In the genomic region with DNA sequence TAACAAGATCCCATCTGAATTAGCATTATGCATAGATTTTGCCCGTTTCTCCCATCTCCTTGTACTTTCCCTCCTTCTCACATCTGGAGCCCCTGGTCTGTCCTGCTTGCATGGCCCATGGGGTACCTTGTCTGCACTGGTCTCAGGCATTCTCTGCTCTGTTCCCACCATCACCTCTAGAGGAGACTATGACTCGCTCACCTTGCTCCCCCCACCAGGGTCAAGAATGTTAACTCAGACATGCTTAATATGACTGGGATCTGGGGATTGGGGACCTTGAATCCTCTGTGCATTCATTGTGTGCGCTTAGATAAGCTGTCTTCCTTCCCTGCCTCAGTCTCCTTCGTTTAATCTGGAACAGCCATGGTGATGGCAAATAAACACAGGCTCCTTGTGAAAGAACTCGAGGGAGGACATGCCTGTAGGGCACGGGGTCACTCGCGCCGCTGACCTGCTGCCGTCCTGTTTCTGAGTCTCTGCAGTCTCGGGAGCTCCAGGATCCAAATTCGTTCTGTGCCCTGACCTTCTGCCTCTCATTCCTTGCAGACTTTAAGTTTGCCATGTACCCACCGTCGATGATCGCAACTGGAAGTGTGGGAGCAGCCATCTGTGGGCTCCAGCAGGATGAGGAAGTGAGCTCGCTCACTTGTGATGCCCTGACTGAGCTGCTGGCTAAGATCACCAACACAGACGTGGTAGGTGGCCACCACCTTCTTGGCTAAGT, we compare ENCODE assay signal across 11 cellular contexts. TPM values are rescaled to one million over a fixed set of nuclear protein-coding genes. Genes with fewer than 3 reads are reported as not detected.
DNase-seq lines count a peak whose midpoint lies in the region; ATAC-seq and TF ChIP-seq lines count a peak whose summit lies in the region.
"Had no signal": no experiment of that assay in that cellular context is flagged by ENCODE, and none has a peak within 500 bp of the region (broad histone marks: within the 10 kb centered on the region; RNA-seq: fewer than 3 reads in every experiment).

No MANE protein-coding gene starts in this region.

- POLR2A ChIA-PET in naive thymus-derived CD8-positive, alpha-beta T cell (lab: Charles Lee): interaction anchor here (1.0 to 1.6 kb wide), 2 partner anchors 14 to 19 kb away, joined by 3 to 4 read pairs; no protein-coding TSS in a partner anchor

- CTCF ChIA-PET in Calu3 (lab: Charles Lee): interaction anchor here (0.5 kb wide), 1 partner anchor 405 kb away, joined by 3 read pairs; no protein-coding TSS in a partner anchor

- peaks cover 0 to 99% (median 12%) of the 10 kb centered on the region in 3 donors for H3K36me3 Mint-ChIP-seq in naive thymus-derived CD8-positive, alpha-beta T cell
- no peaks in the 10 kb centered on the region for H3K36me3 Mint-ChIP-seq in Calu3 (ENCODE audit: insufficient read depth, unreplicated experiment)

- no peaks in the 10 kb centered on the region for H3K27me3 Mint-ChIP-seq in naive thymus-derived CD8-positive, alpha-beta T cell
- H3K27me3 Mint-ChIP-seq in Calu3 (ENCODE audit: unreplicated experiment): peaks cover 100% of the 10 kb centered on the region

- H3K9me3 ChIP-seq in BLaER1 treated with 17β-estradiol and CSF1 and Interleukin-3, amounts not matched to agents 10 nM and 100 nM (replicated peaks in 1 of 11): no peaks in the 10 kb centered on the region
- H3K9me3 ChIP-seq in hepatocyte (ENCODE audit: low read depth): no peaks in the 10 kb centered on the region
- H3K9me3 ChIP-seq: body of pancreas had no signal

- H3K4me3 ChIP-seq in BLaER1 treated with 17β-estradiol and CSF1 and Interleukin-3, amounts not matched to agents 10 nM and 100 nM: peak overlapping the region in 1 of 10 experiments; percentile 34; a peak in 2 of 20 replicates
- H3K4me3 ChIP-seq in coronary artery (peak overlapping the region; percentile 24), hepatocyte (no peak overlapping the region)
- H3K4me3 ChIP-seq: body of pancreas had no signal

- BruUV-seq in Calu3 (replicated peaks; lab: Mats Ljungman, UMichigan): no TSS peak

- H3K4me3 Mint-ChIP-seq in naive thymus-derived CD8-positive, alpha-beta T cell: peak overlapping the region in 4 of 10 donors; percentile 0 to 72 (median 38)
- H3K4me3 Mint-ChIP-seq in Calu3 (ENCODE audit: low read depth, unreplicated experiment): no peak overlapping the region

- H3K27me3 ChIP-seq in BLaER1 treated with 17β-estradiol and CSF1 and Interleukin-3, amounts not matched to agents 10 nM and 100 nM: no peaks in the 10 kb centered on the region
- H3K27me3 ChIP-seq in hepatocyte: no peaks in the 10 kb centered on the region
- H3K27me3 ChIP-seq: body of pancreas had no signal

- peak overlapping the region; percentile 64 to 95 (median 88) for H3K27ac Mint-ChIP-seq in naive thymus-derived CD8-positive, alpha-beta T cell
- H3K27ac Mint-ChIP-seq in Calu3 (ENCODE audit: unreplicated experiment): no peak overlapping the region

- peaks cover 15 to 59% (median 37%) of the 10 kb centered on the region in 10 experiments for H3K4me1 ChIP-seq in BLaER1 treated with 17β-estradiol and CSF1 and Interleukin-3, amounts not matched to agents 10 nM and 100 nM
- H3K4me1 ChIP-seq in hepatocyte (ENCODE audit: insufficient read depth): peaks cover 3% of the 10 kb centered on the region

- peak overlapping the region in 5 of 11 experiments; percentile 65 to 79 (median 73); a peak in 7 of 22 replicates for H3K9ac ChIP-seq in BLaER1 treated with 17β-estradiol and CSF1 and Interleukin-3, amounts not matched to agents 10 nM and 100 nM

- peak overlapping the region; percentile 57 to 97 (median 86) for H3K4me2 ChIP-seq in BLaER1 treated with 17β-estradiol and CSF1 and Interleukin-3, amounts not matched to agents 10 nM and 100 nM
- H3K4me2 ChIP-seq in hepatocyte: no peak overlapping the region

- H3K4me1 Mint-ChIP-seq in naive thymus-derived CD8-positive, alpha-beta T cell: peaks cover 62 to 92% (median 91%) of the 10 kb centered on the region in 4 donors
- no peaks in the 10 kb centered on the region for H3K4me1 Mint-ChIP-seq in Calu3 (ENCODE audit: low read depth, unreplicated experiment)

- DNase-seq in MV-4-11 (lab: John Stamatoyannopoulos, UW) (peak; percentile 78), coronary artery (ENCODE audit: low spot score) (no peak), posterior vena cava (ENCODE audit: low spot score) (no peak), hepatocyte (ENCODE audit: low spot score) (no peak), Calu3 (no peak)
- DNase-seq in naive thymus-derived CD8-positive, alpha-beta T cell: no peak
- DNase-seq: body of pancreas, NCI-H2171, occipital lobe had no signal

- H4K20me1 ChIP-seq in BLaER1 treated with 17β-estradiol and CSF1 and Interleukin-3, amounts not matched to agents 10 nM and 100 nM: no peaks in the 10 kb centered on the region; a peak in 1 of 22 replicates
- peaks cover 99% of the 10 kb centered on the region for H4K20me1 ChIP-seq in hepatocyte (ENCODE audit: insufficient read depth, poor library complexity, severe bottlenecking)

- no peak overlapping the region for H2AFZ ChIP-seq in hepatocyte

- WGBS in hepatocyte (ENCODE audit: low lambda C conversion rate, missing lambda C conversion rate): 86% methylated on average over 17 of the region's 17 CpGs

- H3K9me3 Mint-ChIP-seq in naive thymus-derived CD8-positive, alpha-beta T cell: no peaks in the 10 kb centered on the region
- H3K9me3 Mint-ChIP-seq in Calu3 (ENCODE audit: low read depth, unreplicated experiment): no peaks in the 10 kb centered on the region

- TF ChIP-seq CTCF in coronary artery (IDR thresholded peaks at IDR 0.05): no peak
- no peak for TF ChIP-seq CTCF in hepatocyte (IDR thresholded peaks at IDR 0.05; ENCODE audit: poor library complexity)
- TF ChIP-seq CTCF in Calu3 (IDR thresholded peaks at IDR 0.05; ENCODE audit: unreplicated experiment): no peak

- no peak for ATAC-seq in naive thymus-derived CD8-positive, alpha-beta T cell
- ATAC-seq in GM21786 (IDR thresholded peaks at IDR 0.05; ENCODE audit: unreplicated experiment): no peak
- ATAC-seq: body of pancreas had no signal

- intact Hi-C loops in posterior vena cava (cut with DNase I) (loop anchor here in 1 of 2 donors (10.0 kb wide), 1 partner anchor 404 kb away; no protein-coding TSS in a partner anchor), Calu3 (cut with micrococcal nuclease; ENCODE audit: unreplicated experiment) (no loop called here)

- peak overlapping the region in 6 of 11 experiments; percentile 72 to 90 (median 78); a peak in 13 of 22 replicates for H3K27ac ChIP-seq in BLaER1 treated with 17β-estradiol and CSF1 and Interleukin-3, amounts not matched to agents 10 nM and 100 nM
- H3K27ac ChIP-seq in coronary artery (peak overlapping the region in 1 of 2 donors; percentile 67), hepatocyte (no peak overlapping the region)

- H3K9me2 ChIP-seq in hepatocyte (replicated peaks; ENCODE audit: insufficient read depth): no peaks in the 10 kb centered on the region

- peaks cover 98% of the 10 kb centered on the region for H3K79me2 ChIP-seq in hepatocyte

- no peaks in the 10 kb centered on the region for H3K36me3 ChIP-seq in BLaER1 treated with 17β-estradiol and CSF1 and Interleukin-3, amounts not matched to agents 10 nM and 100 nM
- H3K36me3 ChIP-seq in hepatocyte (replicated peaks; ENCODE audit: insufficient read depth, low read depth): no peaks in the 10 kb centered on the region

RNA-seq across cellular contexts. Expression of gene CCND2, which starts 14.9 kb away (rescaled TPM):
- total RNA-seq in naive thymus-derived CD8-positive, alpha-beta T cell: 10 to 100 TPM; 89.3 to 93.3 TPM
- polyA plus RNA-seq in naive thymus-derived CD8-positive, alpha-beta T cell: 10 to 100 TPM; 69.3 to 94.1 (median 84.9) TPM
- 100 to 1,000 TPM; 101 to 129 TPM for total RNA-seq in posterior vena cava
- total RNA-seq in hepatocyte: 232 and 250 TPM in 2 replicates
- 131 and 157 TPM in 2 replicates for polyA plus RNA-seq in hepatocyte
- 0.07 and 0.17 TPM in 2 replicates for total RNA-seq in Calu3 (2022)

RNA-seq across cellular contexts. Expression of gene TIGAR, which starts 32.6 kb away (rescaled TPM):
- 10 to 100 TPM; 10.6 to 14.0 TPM for total RNA-seq in naive thymus-derived CD8-positive, alpha-beta T cell
- 1 to 10 TPM; 2.1 to 4.2 (median 2.5) TPM for polyA plus RNA-seq in naive thymus-derived CD8-positive, alpha-beta T cell
- total RNA-seq in posterior vena cava: 10 to 100 TPM; 10.3 to 12.1 TPM
- 6.9 and 7.9 TPM in 2 replicates for total RNA-seq in hepatocyte
- polyA plus RNA-seq in hepatocyte: 9.8 and 12.3 TPM in 2 replicates
- 15.9 and 17.3 TPM in 2 replicates for total RNA-seq in Calu3 (2022)

Comparison
In these comparisons a context has a peak if more than half of its experiments do, and no peak if none do; other contexts are left out.
1. RNA of gene CCND2, which starts 14.9 kb away (total RNA-seq): 232 to 250 TPM in hepatocyte, 101 to 129 TPM in posterior vena cava and 89.3 to 93.3 TPM in naive thymus-derived CD8-positive, alpha-beta T cell; 0.07 to 0.17 TPM in Calu3; every median in the first group is over 10 times any median in the second.